Comparison of ENCODE assay signal across 8 cellular contexts in the genomic region with DNA sequence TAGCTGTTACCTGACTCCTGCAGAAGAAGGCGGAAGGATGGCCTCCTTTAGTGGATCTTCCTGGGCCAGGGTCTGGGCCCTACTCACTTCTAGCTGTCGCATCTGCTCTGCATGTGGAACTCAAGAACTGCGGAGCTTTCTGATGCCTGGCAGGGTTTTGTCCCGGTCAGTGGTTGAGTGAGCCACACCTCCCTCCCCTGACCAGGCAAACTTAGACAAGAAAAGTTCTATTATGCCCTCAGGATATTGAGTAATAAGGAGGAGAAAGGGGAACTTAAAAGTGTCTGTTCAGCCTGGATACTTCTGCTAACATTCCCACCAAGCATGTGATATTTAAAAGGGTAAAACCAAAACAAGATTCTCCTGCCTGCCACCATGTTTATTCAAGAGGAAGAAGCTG. TPM values are rescaled to one million over a fixed set of nuclear protein-coding genes. Genes with fewer than 3 reads are reported as not detected.
A peak's percentile ranks its signal among the peaks of the same experiment; 100 is the strongest.
DNase-seq lines count a peak whose midpoint lies in the region; ATAC-seq and TF ChIP-seq lines count a peak whose summit lies in the region.

A gene with protein sequence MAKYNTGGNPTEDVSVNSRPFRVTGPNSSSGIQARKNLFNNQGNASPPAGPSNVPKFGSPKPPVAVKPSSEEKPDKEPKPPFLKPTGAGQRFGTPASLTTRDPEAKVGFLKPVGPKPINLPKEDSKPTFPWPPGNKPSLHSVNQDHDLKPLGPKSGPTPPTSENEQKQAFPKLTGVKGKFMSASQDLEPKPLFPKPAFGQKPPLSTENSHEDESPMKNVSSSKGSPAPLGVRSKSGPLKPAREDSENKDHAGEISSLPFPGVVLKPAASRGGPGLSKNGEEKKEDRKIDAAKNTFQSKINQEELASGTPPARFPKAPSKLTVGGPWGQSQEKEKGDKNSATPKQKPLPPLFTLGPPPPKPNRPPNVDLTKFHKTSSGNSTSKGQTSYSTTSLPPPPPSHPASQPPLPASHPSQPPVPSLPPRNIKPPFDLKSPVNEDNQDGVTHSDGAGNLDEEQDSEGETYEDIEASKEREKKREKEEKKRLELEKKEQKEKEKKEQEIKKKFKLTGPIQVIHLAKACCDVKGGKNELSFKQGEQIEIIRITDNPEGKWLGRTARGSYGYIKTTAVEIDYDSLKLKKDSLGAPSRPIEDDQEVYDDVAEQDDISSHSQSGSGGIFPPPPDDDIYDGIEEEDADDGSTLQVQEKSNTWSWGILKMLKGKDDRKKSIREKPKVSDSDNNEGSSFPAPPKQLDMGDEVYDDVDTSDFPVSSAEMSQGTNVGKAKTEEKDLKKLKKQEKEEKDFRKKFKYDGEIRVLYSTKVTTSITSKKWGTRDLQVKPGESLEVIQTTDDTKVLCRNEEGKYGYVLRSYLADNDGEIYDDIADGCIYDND (minus strand): TSS at position 131 of the 400 bp plus-strand sequence. CDS start 16,603 bp downstream, outside the sequence.

- peak; percentile 88 for DNase-seq in CD1c-positive myeloid dendritic cell (ENCODE audit: extremely low spot score)
- peak; percentile 96 for DNase-seq in OCI-M1 (lab: John Stamatoyannopoulos, UW)
- no peak for DNase-seq in esophagus muscularis mucosa (ENCODE audit: extremely low spot score)
- no peak for DNase-seq in NCI-H82 (lab: John Stamatoyannopoulos, UW)
- no peak for DNase-seq in OCI-LY7 (ENCODE audit: low spot score)

- intact Hi-C loops in esophagus muscularis mucosa (cut with DNase I) (loop anchor here (2.0 to 5.0 kb wide), 2 partner anchors 63 to 153 kb away; no protein-coding TSS in a partner anchor), OCI-LY7 (cut with micrococcal nuclease; ENCODE audit: unreplicated experiment) (loop anchor here (10.0 kb wide), 2 partner anchors 65 to 155 kb away; no protein-coding TSS in a partner anchor)

- H3K27me3 ChIP-seq in esophagus muscularis mucosa (no peaks in the 10 kb centered on the region), neutrophil (no peaks in the 10 kb centered on the region)

- POLR2A ChIA-PET in OCI-LY7 (lab: Charles Lee) = no interaction called here

- no peak for ATAC-seq in GM21423 (IDR thresholded peaks at IDR 0.05; ENCODE audit: unreplicated experiment)
- ATAC-seq in HG02884 (IDR thresholded peaks at IDR 0.05; ENCODE audit: unreplicated experiment) = no peak

- no TSS peak for BruUV-seq in OCI-LY7 (replicated peaks; lab: Mats Ljungman, UMichigan)

- CTCF ChIA-PET in OCI-LY7 (lab: Charles Lee; ENCODE audit: unreplicated experiment) = no interaction called here

- H3K9me2 ChIP-seq in OCI-LY7 (ENCODE audit: insufficient read depth, low read length) = no peaks in the 10 kb centered on the region

- H3K4me3 ChIP-seq in esophagus muscularis mucosa = peak within 1 kb of the TSS in 2 of 4 donors; percentile 1 to 32
- H3K4me3 ChIP-seq in neutrophil (ENCODE audit: low read depth in 1 of 2, low read length in 1 of 2) = peak within 1 kb of the TSS; percentile 75 to 80
- H3K4me3 ChIP-seq in OCI-LY7 (ENCODE audit: low read depth, low read length, poor library complexity, severe bottlenecking) = no peak within 1 kb of the TSS

- 46% methylated on average over 4 of the region's 4 CpGs for WGBS in esophagus muscularis mucosa

- H3K9me3 ChIP-seq in esophagus muscularis mucosa (no peaks in the 10 kb centered on the region), neutrophil (no peaks in the 10 kb centered on the region), OCI-LY7 (ENCODE audit: low read length) (no peaks in the 10 kb centered on the region)

- no peak for TF ChIP-seq POLR2A in esophagus muscularis mucosa (IDR thresholded peaks at IDR 0.05; ENCODE audit: low read depth)

- H3K4me1 ChIP-seq in esophagus muscularis mucosa (peaks cover 0 to 5% (median 2%) of the 10 kb centered on the region in 4 donors), neutrophil (ENCODE audit: control insufficient read depth in 1 of 2, insufficient read depth in 1 of 2, low read depth in 1 of 2, low read length in 1 of 2) (peaks cover 90 to 96% of the 10 kb centered on the region in 2 experiments), OCI-LY7 (ENCODE audit: insufficient read depth, low read length, poor library complexity, severe bottlenecking) (no peaks in the 10 kb centered on the region)

- no peaks in the 10 kb centered on the region for H4K20me1 ChIP-seq in OCI-LY7 (ENCODE audit: insufficient read depth, low read length)

- no peak within 1 kb of the TSS for H3K4me2 ChIP-seq in OCI-LY7 (ENCODE audit: low read length)

- no peak within 1 kb of the TSS for H2AFZ ChIP-seq in OCI-LY7 (ENCODE audit: low read length)

- TF ChIP-seq CTCF in esophagus muscularis mucosa (IDR thresholded peaks at IDR 0.05) (no peak), neutrophil (IDR thresholded peaks at IDR 0.05) (peak; percentile 34), OCI-LY7 (conservative IDR thresholded peaks at IDR 0.05; ENCODE audit: low read length) (no peak)

- H3K79me2 ChIP-seq in OCI-LY7 (ENCODE audit: insufficient read depth, low read depth, low read length) = no peaks in the 10 kb centered on the region

- no peak for TF ChIP-seq EP300 in esophagus muscularis mucosa (IDR thresholded peaks at IDR 0.05)

- no peaks in the 10 kb centered on the region for H3K36me3 ChIP-seq in esophagus muscularis mucosa
- H3K36me3 ChIP-seq in neutrophil = peaks cover 28% of the 10 kb centered on the region
- no peaks in the 10 kb centered on the region for H3K36me3 ChIP-seq in OCI-LY7 (ENCODE audit: insufficient read depth, low read length)

- H3K27ac ChIP-seq in esophagus muscularis mucosa (replicated peaks in 1 of 4) (peak within 1 kb of the TSS; percentile 50 to 65 (median 62)), neutrophil (peak within 1 kb of the TSS; percentile 97), OCI-LY7 (ENCODE audit: low read depth, low read length, poor library complexity, severe bottlenecking) (no peak within 1 kb of the TSS)

RNA-seq across cellular contexts. Expression of the gene that starts here (rescaled TPM):
- total RNA-seq in esophagus muscularis mucosa = 10 to 100 TPM in 1 of 4 donors, 1 to 10 TPM in 3; 3.2 to 12.9 (median 3.9) TPM
- 0.16 TPM in 1 of 2 replicates, not detected in the other for total RNA-seq in OCI-LY7 (2014; rRNA removed; shearing (Covaris generic))
- total RNA-seq in OCI-LY7 (2022) = not detected in 2 replicates

Comparison
In these comparisons a context has a peak if more than half of its experiments do, and no peak if none do; other contexts are left out.
1. DNase-seq: peak in CD1c-positive myeloid dendritic cell (single experiment) and OCI-M1 (single experiment); none in esophagus muscularis mucosa (single experiment), NCI-H82 (single experiment) and OCI-LY7 (single experiment).